8 cellular contexts compared by ENCODE assay signal in genomic region chr4:156968479-156968984, GRCh38. TPM values are rescaled to one million over a fixed set of nuclear protein-coding genes. Genes with fewer than 3 reads are reported as not detected.
A peak's percentile ranks its signal among the peaks of the same experiment; 100 is the strongest.
DNase-seq lines count a peak whose midpoint lies in the region; ATAC-seq and TF ChIP-seq lines count a peak whose summit lies in the region.

No MANE protein-coding gene starts in this region.

- H3K9ac ChIP-seq in KMS-11 (no peak overlapping the region), muscle layer of colon (ENCODE audit: low read length) (peak overlapping the region; percentile 95)

- no peaks in the 10 kb centered on the region for H3K36me3 ChIP-seq in KMS-11 (ENCODE audit: insufficient read depth)
- no peaks in the 10 kb centered on the region for H3K36me3 ChIP-seq in muscle layer of colon (ENCODE audit: insufficient read depth, low read length)

- peaks cover 37% of the 10 kb centered on the region for H3K4me1 ChIP-seq in KMS-11 (ENCODE audit: low read depth, poor library complexity, severe bottlenecking)
- peaks cover 48% of the 10 kb centered on the region for H3K4me1 ChIP-seq in muscle layer of colon (ENCODE audit: insufficient read depth, low read length)

- no peaks in the 10 kb centered on the region for H4K20me1 ChIP-seq in KMS-11 (ENCODE audit: insufficient read depth)

- H3K27me3 ChIP-seq in KMS-11 (ENCODE audit: insufficient read depth, low read depth) (no peaks in the 10 kb centered on the region), muscle layer of colon (ENCODE audit: control insufficient read depth in 1 of 2, insufficient read depth in 2 of 2, low read length in 2 of 2) (no peaks in the 10 kb centered on the region)

- 0 out of 2 replicates have a peak overlapping the region, but pooled peaks have one; percentile 4 for H3K27ac ChIP-seq in KMS-11
- peak overlapping the region; percentile 78 for H3K27ac ChIP-seq in epithelial cell of prostate
- peak overlapping the region; percentile 52 for H3K27ac ChIP-seq in muscle layer of colon (ENCODE audit: low read depth, low read length)

- H3K9me3 ChIP-seq in muscle layer of colon (ENCODE audit: low read length), result no peaks in the 10 kb centered on the region

- peak overlapping the region; percentile 85 for H3K4me2 ChIP-seq in KMS-11

- peak; percentile 26 for DNase-seq in DMS153 treated with DMSO at 0.1 percent for 48 hours (lab: John Stamatoyannopoulos, UW; ENCODE audit: unreplicated experiment)
- DNase-seq in DMS153 (lab: John Stamatoyannopoulos, UW), result no peak
- DNase-seq in SIG-M5 treated with dmso at 0.1 percent for 504 hours (lab: John Stamatoyannopoulos, UW; ENCODE audit: unreplicated experiment), result peak; percentile 94
- no peak for DNase-seq in epithelial cell of prostate (ENCODE audit: low read depth, low spot score)
- DNase-seq in omental fat pad (ENCODE audit: low spot score), result no peak

- TF ChIP-seq CTCF in KMS-11 (conservative IDR thresholded peaks at IDR 0.05; ENCODE audit: low read depth, low read length) (peak; percentile 88), omental fat pad (IDR thresholded peaks at IDR 0.05) (no peak)

- ATAC-seq in GM21619 (IDR thresholded peaks at IDR 0.05; ENCODE audit: unreplicated experiment), result peak; percentile 71
- no peak for ATAC-seq in omental fat pad (ENCODE audit: low FRiP score)

- H3K4me3 ChIP-seq in KMS-11 (IDR thresholded peaks at IDR 0.05; ENCODE audit: insufficient read depth, low read depth, low read length) (no peak overlapping the region), muscle layer of colon (ENCODE audit: low read depth in 1 of 2, low read length in 2 of 2) (peak overlapping the region in 1 of 2 donors; percentile 90)

- no peak overlapping the region for H2AFZ ChIP-seq in KMS-11 (ENCODE audit: low read depth)

- H3K79me2 ChIP-seq in KMS-11 (ENCODE audit: insufficient read depth, low read depth), result peaks cover 50% of the 10 kb centered on the region

RNA-seq across cellular contexts. Expression of gene PDGFC, which starts 3.1 kb away (rescaled TPM):
- 10 to 100 TPM; 22.5 to 38.2 (median 33.1) TPM for total RNA-seq in omental fat pad

Comparison
In these comparisons a context has a peak if more than half of its experiments do, and no peak if none do; other contexts are left out.
1. DNase-seq: peak in DMS153 treated with DMSO at 0.1 percent for 48 hours (single experiment) and SIG-M5 treated with dmso at 0.1 percent for 504 hours (single experiment); none in DMS153 (single experiment), epithelial cell of prostate (single experiment) and omental fat pad (single experiment).
2. H3K27ac ChIP-seq: peak in every context shown above with its lines; median percentile 78 in epithelial cell of prostate; 52 in muscle layer of colon; 4 in KMS-11.